ENCODE assay signal across 25 cellular contexts in the genomic region with DNA sequence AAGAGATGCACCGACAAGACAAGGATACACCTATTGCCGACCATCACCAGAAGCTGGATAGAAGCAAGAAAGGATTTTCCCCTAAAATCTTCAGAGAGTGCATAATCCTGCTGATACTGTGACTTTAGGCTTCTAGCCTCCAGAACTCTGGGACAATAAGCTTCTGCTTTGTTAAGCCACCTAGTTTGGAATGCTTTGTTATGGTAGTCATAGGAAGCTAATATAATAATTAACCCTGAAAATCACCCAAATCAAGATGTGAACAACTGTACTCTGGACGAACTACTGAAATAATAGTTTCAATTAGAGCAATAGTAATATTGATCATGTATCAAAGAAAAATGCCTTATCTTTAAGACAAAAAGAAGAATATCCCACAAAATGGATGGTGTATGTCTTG.
"Had no signal": no experiment of that assay in that cellular context is flagged by ENCODE, and none has a peak within 500 bp of the region (broad histone marks: within the 10 kb centered on the region; RNA-seq: fewer than 3 reads in every experiment).

No MANE protein-coding gene starts in this region.

- H3K79me2 ChIP-seq: parathyroid adenoma had no signal

- FAIRE-seq: keratinocyte had no signal

- H3K36me3 ChIP-seq: left ventricle myocardium inferior, neural progenitor cell, neutrophil, tibial nerve, uterus had no signal

- H2AFZ ChIP-seq: neural progenitor cell, parathyroid adenoma had no signal

- H3K27me3 ChIP-seq: neural progenitor cell, neutrophil, tibial nerve, uterus had no signal

- H3K4me1 ChIP-seq: left ventricle myocardium inferior, neural progenitor cell, parathyroid adenoma, psoas muscle, tibial nerve, uterus had no signal

- H3K9me3 ChIP-seq: neutrophil, psoas muscle, tibial nerve, uterus had no signal

- H3K4me2 ChIP-seq: neural progenitor cell had no signal

- DNase-seq: hippocampal formation; left ventricle myocardium inferior; mesendoderm; naive B cell; natural killer cell; nephron progenitor cell; occipital lobe; psoas muscle; retina; right cardiac atrium; stimulated activated CD4-positive, alpha-beta T cell treated with anti-CD3 and anti-CD28 coated beads, Interleukin-12 subunit alpha, Interleukin-12 subunit beta, amount 100 ng/mL, for 4 hours; stimulated activated CD4-positive, alpha-beta T cell treated with anti-CD3 and anti-CD28 coated beads, Interleukin-4, amount 100 ng/mL, for 24 hours; stimulated activated naive CD4-positive, alpha-beta T cell treated with Interleukin-2 at 50 U/mL for 16 hours; stimulated activated naive CD8-positive, alpha-beta T cell treated with anti-CD3 and anti-CD28 coated beads, Interleukin-15, amount 100 ng/mL, for 72 hours; substantia nigra; uterus had no signal

- H3K4me3 ChIP-seq: left ventricle myocardium inferior, lung, neural progenitor cell, psoas muscle, skin epidermis, tibial nerve, uterus had no signal

- H3K9ac ChIP-seq: neural progenitor cell, parathyroid adenoma had no signal

- H3K27ac ChIP-seq: left ventricle myocardium inferior, neural progenitor cell, neutrophil, parathyroid adenoma, psoas muscle, skin epidermis, tibial nerve, uterus had no signal

- ATAC-seq: natural killer cell; psoas muscle; right cardiac atrium; sciatic nerve; stimulated activated memory B cell treated with anti-CD40 and anti-IgM and Interleukin-4, amounts not matched to agents 10 μg/mL and 1 μg/mL and 100 μg/mL, for 72 hours; stimulated activated naive CD8-positive, alpha-beta T cell treated with anti-CD3 and anti-CD28 coated beads, Interleukin-15, amount 100 ng/mL, for 72 hours had no signal
